Comparison of ENCODE assay signal across 1 cellular context in the genomic region with DNA sequence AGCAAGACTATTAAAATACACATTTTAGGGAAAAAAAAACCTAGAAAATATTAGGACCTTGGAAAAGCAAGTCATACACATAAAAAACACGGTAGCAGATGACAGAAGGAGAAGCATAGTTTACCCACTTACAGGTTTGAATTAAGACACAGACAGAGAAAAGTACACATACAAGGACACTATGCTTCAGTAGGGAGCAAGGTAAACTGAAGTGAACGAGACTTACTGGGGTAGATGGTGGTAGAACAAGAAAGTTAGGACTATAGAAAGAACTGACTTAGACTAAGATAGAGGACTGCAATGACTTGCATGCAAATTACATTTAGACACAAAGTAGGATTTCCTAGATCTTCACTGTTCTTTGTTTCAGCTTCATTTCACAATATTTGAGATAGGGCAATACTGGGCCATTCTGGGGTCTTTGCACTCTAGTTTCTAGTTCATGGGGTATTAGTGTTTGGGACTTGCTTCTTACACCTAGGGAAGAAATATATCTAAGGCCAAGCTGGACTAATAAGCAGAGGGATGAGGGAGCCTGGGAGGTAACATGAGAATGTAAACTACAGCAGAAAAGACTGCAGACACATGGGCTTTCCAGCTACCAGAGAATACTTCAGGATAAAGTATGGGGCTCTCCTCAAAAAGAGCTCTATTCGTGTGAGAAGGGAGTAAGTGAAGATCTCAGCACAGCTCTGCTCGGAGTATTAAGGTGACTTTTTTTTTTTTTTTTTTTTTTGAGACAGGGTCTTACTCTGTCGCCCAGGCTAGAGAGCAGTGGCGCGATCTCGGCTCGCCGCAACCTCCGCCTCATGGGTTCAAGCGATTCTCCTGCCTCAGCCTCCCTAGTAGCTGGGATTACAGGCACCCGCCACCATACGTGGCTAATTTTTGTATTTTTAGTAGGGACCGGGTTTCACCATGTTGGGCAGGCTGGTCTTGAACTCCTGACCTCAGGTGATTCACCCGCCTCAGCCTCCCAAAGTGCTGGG.
TF ChIP-seq lines count a peak whose summit lies in the region.

No MANE protein-coding gene starts in this region.

TF ChIP-seq in GM12878, 131 proteins besides CTCF, POLR2A, EP300 and RAD21:
- TF ChIP-seq CBX5 (IDR thresholded peaks at IDR 0.05; ENCODE audit: low read depth) (no peak), MYC (IDR thresholded peaks at IDR 0.05; ENCODE audit: insufficient read depth, insufficient read length, insufficient replicate concordance, low read length, severe bottlenecking) (no peak), ZNF207 (IDR thresholded peaks at IDR 0.05; ENCODE audit: borderline replicate concordance) (no peak), EGR1 (IDR thresholded peaks at IDR 0.05; ENCODE audit: borderline replicate concordance in 1 of 2, low read depth in 2 of 2, low read length in 2 of 2) (no peak), JUNB (IDR thresholded peaks at IDR 0.05) (no peak), SP1 (IDR thresholded peaks at IDR 0.05; ENCODE audit: low read depth, low read length) (no peak), ZSCAN29 (IDR thresholded peaks at IDR 0.05) (no peak), KAT2A (conservative IDR thresholded peaks at IDR 0.05; ENCODE audit: control insufficient read depth, low read depth, low read length) (no peak), CREM (IDR thresholded peaks at IDR 0.05; ENCODE audit: low read depth) (no peak), NFXL1 (IDR thresholded peaks at IDR 0.05; ENCODE audit: borderline replicate concordance) (no peak), HDAC2 (IDR thresholded peaks at IDR 0.05) (no peak)
- TF ChIP-seq, protein P1, sequence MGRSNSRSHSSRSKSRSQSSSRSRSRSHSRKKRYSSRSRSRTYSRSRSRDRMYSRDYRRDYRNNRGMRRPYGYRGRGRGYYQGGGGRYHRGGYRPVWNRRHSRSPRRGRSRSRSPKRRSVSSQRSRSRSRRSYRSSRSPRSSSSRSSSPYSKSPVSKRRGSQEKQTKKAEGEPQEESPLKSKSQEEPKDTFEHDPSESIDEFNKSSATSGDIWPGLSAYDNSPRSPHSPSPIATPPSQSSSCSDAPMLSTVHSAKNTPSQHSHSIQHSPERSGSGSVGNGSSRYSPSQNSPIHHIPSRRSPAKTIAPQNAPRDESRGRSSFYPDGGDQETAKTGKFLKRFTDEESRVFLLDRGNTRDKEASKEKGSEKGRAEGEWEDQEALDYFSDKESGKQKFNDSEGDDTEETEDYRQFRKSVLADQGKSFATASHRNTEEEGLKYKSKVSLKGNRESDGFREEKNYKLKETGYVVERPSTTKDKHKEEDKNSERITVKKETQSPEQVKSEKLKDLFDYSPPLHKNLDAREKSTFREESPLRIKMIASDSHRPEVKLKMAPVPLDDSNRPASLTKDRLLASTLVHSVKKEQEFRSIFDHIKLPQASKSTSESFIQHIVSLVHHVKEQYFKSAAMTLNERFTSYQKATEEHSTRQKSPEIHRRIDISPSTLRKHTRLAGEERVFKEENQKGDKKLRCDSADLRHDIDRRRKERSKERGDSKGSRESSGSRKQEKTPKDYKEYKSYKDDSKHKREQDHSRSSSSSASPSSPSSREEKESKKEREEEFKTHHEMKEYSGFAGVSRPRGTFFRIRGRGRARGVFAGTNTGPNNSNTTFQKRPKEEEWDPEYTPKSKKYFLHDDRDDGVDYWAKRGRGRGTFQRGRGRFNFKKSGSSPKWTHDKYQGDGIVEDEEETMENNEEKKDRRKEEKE (IDR thresholded peaks at IDR 0.05): no peak
- TF ChIP-seq, protein P2, sequence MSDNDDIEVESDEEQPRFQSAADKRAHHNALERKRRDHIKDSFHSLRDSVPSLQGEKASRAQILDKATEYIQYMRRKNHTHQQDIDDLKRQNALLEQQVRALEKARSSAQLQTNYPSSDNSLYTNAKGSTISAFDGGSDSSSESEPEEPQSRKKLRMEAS (IDR thresholded peaks at IDR 0.05; ENCODE audit: low read depth, low read length): no peak
- TF ChIP-seq, protein P3, sequence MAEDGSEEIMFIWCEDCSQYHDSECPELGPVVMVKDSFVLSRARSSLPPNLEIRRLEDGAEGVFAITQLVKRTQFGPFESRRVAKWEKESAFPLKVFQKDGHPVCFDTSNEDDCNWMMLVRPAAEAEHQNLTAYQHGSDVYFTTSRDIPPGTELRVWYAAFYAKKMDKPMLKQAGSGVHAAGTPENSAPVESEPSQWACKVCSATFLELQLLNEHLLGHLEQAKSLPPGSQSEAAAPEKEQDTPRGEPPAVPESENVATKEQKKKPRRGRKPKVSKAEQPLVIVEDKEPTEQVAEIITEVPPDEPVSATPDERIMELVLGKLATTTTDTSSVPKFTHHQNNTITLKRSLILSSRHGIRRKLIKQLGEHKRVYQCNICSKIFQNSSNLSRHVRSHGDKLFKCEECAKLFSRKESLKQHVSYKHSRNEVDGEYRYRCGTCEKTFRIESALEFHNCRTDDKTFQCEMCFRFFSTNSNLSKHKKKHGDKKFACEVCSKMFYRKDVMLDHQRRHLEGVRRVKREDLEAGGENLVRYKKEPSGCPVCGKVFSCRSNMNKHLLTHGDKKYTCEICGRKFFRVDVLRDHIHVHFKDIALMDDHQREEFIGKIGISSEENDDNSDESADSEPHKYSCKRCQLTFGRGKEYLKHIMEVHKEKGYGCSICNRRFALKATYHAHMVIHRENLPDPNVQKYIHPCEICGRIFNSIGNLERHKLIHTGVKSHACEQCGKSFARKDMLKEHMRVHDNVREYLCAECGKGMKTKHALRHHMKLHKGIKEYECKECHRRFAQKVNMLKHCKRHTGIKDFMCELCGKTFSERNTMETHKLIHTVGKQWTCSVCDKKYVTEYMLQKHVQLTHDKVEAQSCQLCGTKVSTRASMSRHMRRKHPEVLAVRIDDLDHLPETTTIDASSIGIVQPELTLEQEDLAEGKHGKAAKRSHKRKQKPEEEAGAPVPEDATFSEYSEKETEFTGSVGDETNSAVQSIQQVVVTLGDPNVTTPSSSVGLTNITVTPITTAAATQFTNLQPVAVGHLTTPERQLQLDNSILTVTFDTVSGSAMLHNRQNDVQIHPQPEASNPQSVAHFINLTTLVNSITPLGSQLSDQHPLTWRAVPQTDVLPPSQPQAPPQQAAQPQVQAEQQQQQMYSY (CRISPR knock-in tag; IDR thresholded peaks at IDR 0.05): no peak
